ENCODE assay signal across 29 cellular contexts in genomic region chr17:48389903-48390302, GRCh38. TPM values are rescaled to one million over a fixed set of nuclear protein-coding genes. Genes with fewer than 3 reads are reported as not detected.
A peak's percentile ranks its signal among the peaks of the same experiment; 100 is the strongest.
DNase-seq lines count a peak whose midpoint lies in the region; ATAC-seq and TF ChIP-seq lines count a peak whose summit lies in the region.
"Had no signal": no experiment of that assay in that cellular context is flagged by ENCODE, and none has a peak within 500 bp of the region (broad histone marks: within the 10 kb centered on the region; RNA-seq: fewer than 3 reads in every experiment).

No MANE protein-coding gene starts in this region.

- H3K9me3 Mint-ChIP-seq in activated naive CD4-positive, alpha-beta T cell treated with anti-CD3 and anti-CD28 coated beads, Interleukin-2, amount 50 U/mL, for 24 hours: no peaks in the 10 kb centered on the region
- no peaks in the 10 kb centered on the region for H3K9me3 Mint-ChIP-seq in central memory CD8-positive, alpha-beta T cell
- no peaks in the 10 kb centered on the region for H3K9me3 Mint-ChIP-seq in CD4-positive, alpha-beta memory T cell

- H3K4me1 ChIP-seq in HEK293 (ENCODE audit: control insufficient read depth, insufficient read depth, low read length) (peaks cover 22% of the 10 kb centered on the region), subcutaneous abdominal adipose tissue (ENCODE audit: control insufficient read depth in 5 of 5, insufficient read depth in 5 of 5, low read length in 5 of 5) (peaks cover 0 to 13% (median 7%) of the 10 kb centered on the region in 5 donors)
- peaks cover 46% of the 10 kb centered on the region for H3K4me1 ChIP-seq in CD4-positive, alpha-beta memory T cell (ENCODE audit: insufficient read depth, low read length)
- H3K4me1 ChIP-seq: Caco-2 had no signal

- H3K4me3 ChIP-seq in HEK293 (ENCODE audit: low read depth, low read length) (no peak overlapping the region), subcutaneous abdominal adipose tissue (ENCODE audit: low read depth in 1 of 5, low read length in 5 of 5) (no peak overlapping the region)
- no peak overlapping the region for H3K4me3 ChIP-seq in CD4-positive, alpha-beta memory T cell (ENCODE audit: low read length in 2 of 2)
- H3K4me3 ChIP-seq: SJCRH30 had no signal

- H3K9me3 ChIP-seq in HEK293 (ENCODE audit: control insufficient read depth, insufficient read depth, low read depth, low read length) (no peaks in the 10 kb centered on the region), subcutaneous abdominal adipose tissue (ENCODE audit: control insufficient read depth in 5 of 5, low read length in 5 of 5) (no peaks in the 10 kb centered on the region)
- no peaks in the 10 kb centered on the region for H3K9me3 ChIP-seq in CD4-positive, alpha-beta memory T cell (ENCODE audit: control insufficient read depth in 1 of 2, low read length in 2 of 2)
- H3K9me3 ChIP-seq: Caco-2 had no signal

- CTCF ChIA-PET in HEK293 (lab: Yijun Ruan, JAX): interaction anchor here (2.4 kb wide), 1 partner anchor 15 kb away, joined by 22 read pairs; no protein-coding TSS in a partner anchor
- CTCF ChIA-PET in CD4-positive, alpha-beta memory T cell (lab: Charles Lee; ENCODE audit: partially characterized antibody): interaction anchor here (1.0 kb wide), 4 partner anchors 24 to 229 kb away, joined by 3 to 4 read pairs (median 4); no protein-coding TSS in a partner anchor

- no peak overlapping the region for H3K4me3 Mint-ChIP-seq in activated naive CD4-positive, alpha-beta T cell treated with anti-CD3 and anti-CD28 coated beads, Interleukin-2, amount 50 U/mL, for 24 hours
- no peak overlapping the region for H3K4me3 Mint-ChIP-seq in central memory CD8-positive, alpha-beta T cell
- no peak overlapping the region for H3K4me3 Mint-ChIP-seq in CD4-positive, alpha-beta memory T cell

- H3K27me3 ChIP-seq in subcutaneous abdominal adipose tissue (ENCODE audit: control insufficient read depth in 5 of 5, insufficient read depth in 4 of 5, low read length in 5 of 5): no peaks in the 10 kb centered on the region
- H3K27me3 ChIP-seq in CD4-positive, alpha-beta memory T cell (ENCODE audit: insufficient read depth, low read length): no peaks in the 10 kb centered on the region

- TF ChIP-seq CTCF in HEK293 (tag by site-specific recombination; IDR thresholded peaks at IDR 0.05): no peak

- DNase-seq in activated naive CD4-positive, alpha-beta T cell (lab: John Stamatoyannopoulos, UW): no peak
- no peak for DNase-seq in central memory CD8-positive, alpha-beta T cell (ENCODE audit: low spot score in 2 of 2)
- no peak for DNase-seq in CD4-positive, alpha-beta memory T cell
- no peak for DNase-seq in NOMO-1 treated with dmso at 0.1 percent for 144 hours (lab: John Stamatoyannopoulos, UW; ENCODE audit: unreplicated experiment)
- DNase-seq: Caco-2, DMS 273 treated with DMSO at 0.1 percent for 48 hours, DMS79, GF-D8, Karpas-422, MV-4-11, NCI-H1105, NCI-H1436 treated with DMSO at 0.1 percent for 48 hours, NCI-H187 treated with DMSO at 0.1 percent for 48 hours, NCI-H2171 treated with DMSO at 0.1 percent for 48 hours, NCI-H524 treated with DMSO at 0.1 percent for 48 hours, NCI-H774, PC-3, SJCRH30 had no signal

- peak overlapping the region in 1 of 5 donors; percentile 1 for H3K9ac ChIP-seq in subcutaneous abdominal adipose tissue (ENCODE audit: low read length in 5 of 5)

- peak overlapping the region; percentile 41 for H3K27ac Mint-ChIP-seq in activated naive CD4-positive, alpha-beta T cell treated with anti-CD3 and anti-CD28 coated beads, Interleukin-2, amount 50 U/mL, for 24 hours
- peak overlapping the region; percentile 29 for H3K27ac Mint-ChIP-seq in central memory CD8-positive, alpha-beta T cell (ENCODE audit: low read depth)
- peak overlapping the region in 3 of 7 donors; percentile 1 to 62 (median 32) for H3K27ac Mint-ChIP-seq in CD4-positive, alpha-beta memory T cell

- POLR2A ChIA-PET in HEK293 (lab: Yijun Ruan, JAX): no interaction called here
- POLR2A ChIA-PET in CD4-positive, alpha-beta memory T cell (lab: Charles Lee; ENCODE audit: partially characterized antibody): no interaction called here

- H3K27ac ChIP-seq in HEK293 (ENCODE audit: extremely low read depth, low read depth, low read length) (no peak overlapping the region), subcutaneous abdominal adipose tissue (ENCODE audit: low read depth, low read length) (peak overlapping the region; percentile 13)
- no peak overlapping the region for H3K27ac ChIP-seq in CD4-positive, alpha-beta memory T cell (ENCODE audit: low read depth, low read length)
- H3K27ac ChIP-seq: SJCRH30 had no signal

- intact Hi-C loops in CD4-positive, alpha-beta memory T cell (cut with micrococcal nuclease): no loop called here

- H3K36me3 ChIP-seq in HEK293 (ENCODE audit: control insufficient read depth in 2 of 2, insufficient read depth in 1 of 2, low read length in 2 of 2): no peaks in the 10 kb centered on the region
- no peaks in the 10 kb centered on the region for H3K36me3 ChIP-seq in subcutaneous abdominal adipose tissue (ENCODE audit: control insufficient read depth in 5 of 5, insufficient read depth in 5 of 5, low read length in 5 of 5)
- H3K36me3 ChIP-seq in CD4-positive, alpha-beta memory T cell (ENCODE audit: insufficient read depth, low read length): peaks cover 6% of the 10 kb centered on the region
- H3K36me3 ChIP-seq: SJCRH30 had no signal

- ATAC-seq in central memory CD8-positive, alpha-beta T cell (replicated peaks; ENCODE audit: extremely low read depth, poor library complexity, severe bottlenecking): no peak
- ATAC-seq in GM18520 (IDR thresholded peaks at IDR 0.05; ENCODE audit: unreplicated experiment): no peak
- ATAC-seq: HCT116, HepG2, PC-3, Right ventricle myocardium inferior, SK-N-SH treated with all-trans-retinoic acid at 6 μM for 48 hours had no signal

- H3K4me1 Mint-ChIP-seq in activated naive CD4-positive, alpha-beta T cell treated with anti-CD3 and anti-CD28 coated beads, Interleukin-2, amount 50 U/mL, for 24 hours: peaks cover 64% of the 10 kb centered on the region
- peaks cover 52% of the 10 kb centered on the region for H3K4me1 Mint-ChIP-seq in central memory CD8-positive, alpha-beta T cell
- H3K4me1 Mint-ChIP-seq in CD4-positive, alpha-beta memory T cell: peaks cover 46 to 72% (median 56%) of the 10 kb centered on the region in 4 donors

- no peaks in the 10 kb centered on the region for H3K27me3 Mint-ChIP-seq in activated naive CD4-positive, alpha-beta T cell treated with anti-CD3 and anti-CD28 coated beads, Interleukin-2, amount 50 U/mL, for 24 hours
- H3K27me3 Mint-ChIP-seq in central memory CD8-positive, alpha-beta T cell: no peaks in the 10 kb centered on the region
- no peaks in the 10 kb centered on the region for H3K27me3 Mint-ChIP-seq in CD4-positive, alpha-beta memory T cell

- H3K36me3 Mint-ChIP-seq in activated naive CD4-positive, alpha-beta T cell treated with anti-CD3 and anti-CD28 coated beads, Interleukin-2, amount 50 U/mL, for 24 hours: peaks cover 28% of the 10 kb centered on the region
- H3K36me3 Mint-ChIP-seq in central memory CD8-positive, alpha-beta T cell (ENCODE audit: insufficient read depth): peaks cover 48% of the 10 kb centered on the region
- peaks cover 30 to 63% of the 10 kb centered on the region in 2 donors for H3K36me3 Mint-ChIP-seq in CD4-positive, alpha-beta memory T cell

TF ChIP-seq in HEK293, 187 proteins besides CTCF, POLR2A, EP300 and RAD21:
- TF ChIP-seq ZBTB11 (tag by site-specific recombination; conservative IDR thresholded peaks at IDR 0.05; ENCODE audit: low read depth) (peak; percentile 67), ZSCAN30 (tag by site-specific recombination; IDR thresholded peaks at IDR 0.05) (no peak), ZNF223 (tag by site-specific recombination; IDR thresholded peaks at IDR 0.05) (no peak), ZNF23 (tag by site-specific recombination; IDR thresholded peaks at IDR 0.05; ENCODE audit: borderline replicate concordance) (no peak), SCRT1 (tag by site-specific recombination; IDR thresholded peaks at IDR 0.05; ENCODE audit: borderline replicate concordance) (no peak)

RNA-seq across cellular contexts. Expression of gene SKAP1, which starts 40.1 kb away (rescaled TPM):
- total RNA-seq in CD4-positive, alpha-beta memory T cell: 10 to 100 TPM; 83.4 to 88.7 TPM
- 100 to 1,000 TPM; 242 to 336 TPM for polyA plus RNA-seq in CD4-positive, alpha-beta memory T cell
- total RNA-seq: H1, HepG2, PC-3, RPMI7951, SJCRH30 had no signal
- polyA plus RNA-seq: BJ, H1 had no signal
